Comparison of ENCODE assay signal across 8 cellular contexts in genomic region chr4:145061325-145061920, GRCh38. TPM values are rescaled to one million over a fixed set of nuclear protein-coding genes. Genes with fewer than 3 reads are reported as not detected.
DNase-seq lines count a peak whose midpoint lies in the region; ATAC-seq, FAIRE-seq and TF ChIP-seq lines count a peak whose summit lies in the region.

No MANE protein-coding gene starts in this region.

- CTCF ChIA-PET in A549 (lab: Yijun Ruan, JAX) = interaction anchor here (0.6 to 1.6 kb wide), 15 partner anchors 9 to 1599 kb away, joined by 3 to 6 read pairs (median 3); no protein-coding TSS in a partner anchor

- 23% methylated on average over 6 of the region's 6 CpGs for WGBS in A549 (ENCODE audit: missing lambda C conversion rate)

- no peak for TF ChIP-seq EP300 in A549 (IDR thresholded peaks at IDR 0.05)

- no peaks in the 10 kb centered on the region for H3K9me3 ChIP-seq in A549

- FAIRE-seq in A549 (lab: Jason Lieb, UNC) = peak; percentile 7

- peak in 1 of 2 experiments; percentile 74; a peak in 3 of 6 replicates for ATAC-seq in A549
- peak; percentile 72 for ATAC-seq in HG02981 (IDR thresholded peaks at IDR 0.05; ENCODE audit: unreplicated experiment)

- peak; percentile 55 for TF ChIP-seq CTCF in A549 (IDR thresholded peaks at IDR 0.05)
- TF ChIP-seq CTCF in GM12873 (IDR thresholded peaks at IDR 0.05; ENCODE audit: insufficient read depth, low read depth, low read length, missing control alignments) = peak; percentile 24

- peak; percentile 61 to 63; a peak in 4 of 5 replicates for TF ChIP-seq RAD21 in A549 (conservative IDR thresholded peaks at IDR 0.05 in 1 of 2, IDR thresholded peaks at IDR 0.05 in 1 of 2)

- POLR2A ChIA-PET in A549 (lab: Yijun Ruan, JAX) = no interaction called here

- H3K4me3 ChIP-seq in A549 = no peak overlapping the region

- H3K4me1 ChIP-seq in A549 = peaks cover 12% of the 10 kb centered on the region; the same call in 2 of the 3 replicates

- H3K27ac ChIP-seq in A549 = no peak overlapping the region

- no peak overlapping the region for H3K4me2 ChIP-seq in A549

- DNase-seq in A549 (ENCODE audit: low read depth in 1 of 2, low spot score in 1 of 2) (peak in 1 of 2 experiments; percentile 57), NCI-H2196 treated with DMSO at 0.1 percent for 48 hours (lab: John Stamatoyannopoulos, UW; ENCODE audit: unreplicated experiment) (peak; percentile 0), astrocyte of the hippocampus (ENCODE audit: low read depth, low spot score) (peak; percentile 67), kidney glomerular epithelial cell (lab: John Stamatoyannopoulos, UW) (peak; percentile 63), 8988T (no peak), nucleus accumbens (lab: John Stamatoyannopoulos, UW) (no peak)

- no peak for TF ChIP-seq POLR2A in A549 (IDR thresholded peaks at IDR 0.05; ENCODE audit: low read length)

TF ChIP-seq in A549, 52 proteins besides CTCF, POLR2A, EP300 and RAD21:
- TF ChIP-seq POLR2AphosphoS2 (conservative IDR thresholded peaks at IDR 0.05; ENCODE audit: low read length) (no peak), NR3C1 (IDR thresholded peaks at IDR 0.05) (no peak), SMC3 (IDR thresholded peaks at IDR 0.05) (peak; percentile 53), TFCP2L1 (CRISPR knock-in tag; IDR thresholded peaks at IDR 0.05) (no peak), ZC3H11A (IDR thresholded peaks at IDR 0.05) (no peak), HOXA7 (CRISPR knock-in tag; IDR thresholded peaks at IDR 0.05) (no peak), BHLHE40 (IDR thresholded peaks at IDR 0.05; ENCODE audit: low read depth, low read length) (no peak), MAFK (IDR thresholded peaks at IDR 0.05; ENCODE audit: partially characterized antibody) (no peak)

RNA-seq across cellular contexts. Expression of gene ANAPC10, which starts 36.6 kb away (rescaled TPM):
- 29.7 and 33.8 TPM in 2 replicates for polyA plus RNA-seq in A549 (2011; rRNA removed)
- polyA plus RNA-seq in A549 (2012; cell fraction: cytosol; rRNA removed) = 11.1 and 11.2 TPM in 2 replicates
- 3.3 and 6.4 TPM in 2 replicates for polyA plus RNA-seq in A549 (2012; cell fraction: nucleus; rRNA removed)
- polyA plus RNA-seq in A549 (2017; fragmentation: RNase III; extraction: RNeasy Plus Mini Kit Qiagen cat#74134 plus additional on column Dnase treatment) = 16.4 to 17.8 TPM (median 17.6 TPM) in 3 replicates
- 15.8 and 16.2 TPM in 2 replicates for polyA minus RNA-seq in A549 (2011; rRNA and poly(A)+ RNA removed)

RNA-seq across cellular contexts. Expression of gene ABCE1, which starts 36.7 kb away (rescaled TPM):
- polyA plus RNA-seq in A549 (2011; rRNA removed) = 113 and 130 TPM in 2 replicates
- polyA plus RNA-seq in A549 (2012; cell fraction: cytosol; rRNA removed) = 46.1 and 47.4 TPM in 2 replicates
- 27.5 and 29.4 TPM in 2 replicates for polyA plus RNA-seq in A549 (2012; cell fraction: nucleus; rRNA removed)
- 120 to 138 TPM (median 125 TPM) in 3 replicates for polyA plus RNA-seq in A549 (2017; fragmentation: RNase III; extraction: RNeasy Plus Mini Kit Qiagen cat#74134 plus additional on column Dnase treatment)
- polyA minus RNA-seq in A549 (2011; rRNA and poly(A)+ RNA removed) = 60.1 and 74.7 TPM in 2 replicates

Comparison
In these comparisons a context has a peak if more than half of its experiments do, and no peak if none do; other contexts are left out.
1. DNase-seq: peak in NCI-H2196 treated with DMSO at 0.1 percent for 48 hours (single experiment), astrocyte of the hippocampus (single experiment) and kidney glomerular epithelial cell (single experiment); none in 8988T (single experiment) and nucleus accumbens (0 of 56).